ENCODE assay signal across 11 cellular contexts in genomic region chr15:37015476-37015875, GRCh38.
DNase-seq lines count a peak whose midpoint lies in the region; ATAC-seq lines count a peak whose summit lies in the region.
"Had no signal": no experiment of that assay in that cellular context is flagged by ENCODE, and none has a peak within 500 bp of the region (broad histone marks: within the 10 kb centered on the region; RNA-seq: fewer than 3 reads in every experiment).

No MANE protein-coding gene starts in this region.

- ATAC-seq in aorta (ENCODE audit: low FRiP score), result peak; percentile 38

- H3K9me3 ChIP-seq in aorta (ENCODE audit: control insufficient read depth, low read length), result no peaks in the 10 kb centered on the region

- H3K27ac ChIP-seq in caudate nucleus (ENCODE audit: low read depth, low read length) (peak overlapping the region; percentile 87), aorta (ENCODE audit: low read depth in 1 of 2, low read length in 2 of 2) (peak overlapping the region; percentile 59 to 80)

- no peaks in the 10 kb centered on the region for H3K36me3 ChIP-seq in aorta (ENCODE audit: control insufficient read depth in 1 of 2, insufficient read depth in 2 of 2, low read length in 1 of 2)

- 3 to 9% methylated on average over 4 of the region's 4 CpGs for WGBS in aorta, 2 donors

- intact Hi-C loops in aorta (cut with DNase I), result loop anchor here (5.0 to 10.0 kb wide), 2 partner anchors 82 to 89 kb away; partner anchors contain the start of gene MEIS2 (in 1 of the 2)

- H3K4me1 ChIP-seq in aorta (ENCODE audit: control insufficient read depth in 1 of 2, insufficient read depth in 2 of 2, low read length in 2 of 2), result peaks cover 2 to 6% of the 10 kb centered on the region in 2 donors

- DNase-seq in NCI-H82 (lab: John Stamatoyannopoulos, UW), result peak; percentile 5
- no peak for DNase-seq in NCI-H82 treated with DMSO at 0.1 percent for 48 hours (lab: John Stamatoyannopoulos, UW; ENCODE audit: unreplicated experiment)
- DNase-seq in caudate nucleus (lab: John Stamatoyannopoulos, UW), result peak in 1 of 61 donors; percentile 20
- DNase-seq in inferior parietal cortex (ENCODE audit: extremely low spot score), result peak; percentile 31
- no peak for DNase-seq in aorta
- no peak for DNase-seq in GM19238 (ENCODE audit: insufficient read length, low spot score)
- DNase-seq in NCI-H2107 (lab: John Stamatoyannopoulos, UW), result no peak
- no peak for DNase-seq in HPDE6-E6E7 (ENCODE audit: extremely low spot score)
- DNase-seq: 8988T, DND-41, small intestine had no signal

- H3K27me3 ChIP-seq in aorta (ENCODE audit: control insufficient read depth in 1 of 2, insufficient read depth in 2 of 2, low read length in 1 of 2), result no peaks in the 10 kb centered on the region

- no peak overlapping the region for H3K4me3 ChIP-seq in aorta (ENCODE audit: low read length in 2 of 2)

Comparison
In these comparisons a context has a peak if more than half of its experiments do, and no peak if none do; other contexts are left out.
1. DNase-seq: peak in NCI-H82 (single experiment) and inferior parietal cortex (single experiment); none in NCI-H82 treated with DMSO at 0.1 percent for 48 hours (single experiment), aorta (0 of 2), GM19238 (single experiment), NCI-H2107 (single experiment) and HPDE6-E6E7 (single experiment).